In the genomic region with DNA sequence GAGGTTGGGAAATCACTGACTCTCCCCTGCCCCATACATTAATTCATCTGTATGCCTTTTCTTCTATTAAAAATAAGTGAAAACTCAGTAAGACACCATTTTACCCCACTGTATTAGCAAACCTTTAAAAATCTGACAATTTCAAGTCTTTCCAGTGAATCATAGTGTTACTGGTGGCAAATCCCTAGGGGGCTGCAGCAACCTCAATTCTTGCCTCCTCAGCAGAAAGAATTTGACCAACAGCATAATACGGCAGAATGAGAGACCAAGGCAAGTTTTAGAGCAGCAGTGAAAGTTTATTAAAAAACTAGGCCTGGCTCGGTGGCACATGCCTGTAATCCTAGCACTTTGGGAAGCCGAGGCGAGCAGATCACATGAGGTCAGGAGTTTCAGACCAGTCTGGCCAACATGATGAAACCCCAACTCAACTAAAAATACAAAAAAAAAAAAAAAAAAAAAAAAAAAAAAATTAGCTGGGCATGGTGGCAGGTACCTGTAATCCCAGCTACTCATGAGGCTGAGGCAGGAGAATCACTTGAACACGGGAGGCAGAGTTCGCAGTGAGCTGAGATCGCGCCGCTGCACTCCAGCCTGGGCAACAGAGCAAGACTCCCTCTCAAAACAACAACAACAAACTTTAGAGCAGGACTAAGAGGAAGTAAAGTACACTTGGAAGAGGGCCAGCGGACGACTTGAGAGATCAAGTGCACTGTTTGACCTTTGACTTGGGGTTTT, we compare ENCODE assay signal across 8 cellular contexts. TPM values are rescaled to one million over a fixed set of nuclear protein-coding genes. Genes with fewer than 3 reads are reported as not detected.
"Had no signal": no experiment of that assay in that cellular context is flagged by ENCODE, and none has a peak within 500 bp of the region (broad histone marks: within the 10 kb centered on the region; RNA-seq: fewer than 3 reads in every experiment).

No MANE protein-coding gene starts in this region.

RNA-seq across cellular contexts. Expression of gene EIF5AL1, which starts 21.0 kb away (rescaled TPM):
- total RNA-seq: mesothelial cell of epicardium, vagina had no signal

RNA-seq across cellular contexts. Expression of gene SFTPA2, which starts 26.9 kb away (rescaled TPM):
- total RNA-seq: activated CD4-positive, alpha-beta memory T cell treated with anti-CD3 and anti-CD28 coated beads, Interleukin-2, amount 10 ng/mL, durations not matched to agents 7 days and 5 days; activated CD4-positive, alpha-beta T cell treated with anti-CD3 and anti-CD28 coated beads, Interleukin-2, amount 10 ng/mL, durations not matched to agents 7 days and 5 days; activated naive CD8-positive, alpha-beta T cell treated with anti-CD3 and anti-CD28 coated beads, Interleukin-2, amount 10 ng/mL, durations not matched to agents 7 days and 5 days; mammary epithelial cell; naive thymus-derived CD4-positive, alpha-beta T cell; T-helper 1 cell treated with Interleukin-12 subunit alpha and Interleukin-12 subunit beta and Interleukin-4 antibody, amounts not matched to agents 30 ng/mL and 1 ng/mL, for 36 hours had no signal
